In genomic region chrX:120262781-120263719, GRCh38 we compare ENCODE assay signal across 16 cellular contexts. TPM values are rescaled to one million over a fixed set of nuclear protein-coding genes. Genes with fewer than 3 reads are reported as not detected.
DNase-seq lines count a peak whose midpoint lies in the region; ATAC-seq and TF ChIP-seq lines count a peak whose summit lies in the region.
"Had no signal": no experiment of that assay in that cellular context is flagged by ENCODE, and none has a peak within 500 bp of the region (broad histone marks: within the 10 kb centered on the region; RNA-seq: fewer than 3 reads in every experiment).

No MANE protein-coding gene starts in this region.

- peak; percentile 8 for DNase-seq in DMS153 (lab: John Stamatoyannopoulos, UW)
- no peak for DNase-seq in DMS153 treated with DMSO at 0.1 percent for 48 hours (lab: John Stamatoyannopoulos, UW; ENCODE audit: unreplicated experiment)
- DNase-seq in NCI-H1092 (lab: John Stamatoyannopoulos, UW) = peak; percentile 28
- peak; percentile 11 for DNase-seq in WTC11 (ENCODE audit: low spot score)
- peak in 29 of 56 donors; percentile 0 to 41 (median 4) for DNase-seq in nucleus accumbens (lab: John Stamatoyannopoulos, UW)
- DNase-seq in activated CD4-positive, CD25-positive, alpha-beta regulatory T cell (lab: John Stamatoyannopoulos, UW) = no peak
- no peak for DNase-seq in SW 1271 (lab: John Stamatoyannopoulos, UW)
- DNase-seq in MG63 = no peak
- DNase-seq: 8988T, Caco-2, IMR-90, NCI-H1930, transverse colon had no signal

- no peak for TF ChIP-seq CTCF in WTC11 (IDR thresholded peaks at IDR 0.05)

- peak; percentile 77 for ATAC-seq in WTC11
- ATAC-seq: left lobe of liver had no signal

- peaks cover 2% of the 10 kb centered on the region for H3K27me3 Mint-ChIP-seq in WTC11 (ENCODE audit: low read depth)

- H3K36me3 Mint-ChIP-seq in WTC11 = no peaks in the 10 kb centered on the region

- peak overlapping the region; percentile 58; the same call in 1 of the 2 replicates for H3K27ac Mint-ChIP-seq in WTC11

- H3K36me3 ChIP-seq in MG63 = no peaks in the 10 kb centered on the region
- H3K36me3 ChIP-seq: ascending aorta, transverse colon had no signal

- no peaks in the 10 kb centered on the region for H3K27me3 ChIP-seq in MG63
- H3K27me3 ChIP-seq: ascending aorta, transverse colon had no signal

- H3K4me1 Mint-ChIP-seq in WTC11 = peaks cover 30% of the 10 kb centered on the region

- H3K9me3 ChIP-seq in MG63 = no peaks in the 10 kb centered on the region
- H3K9me3 ChIP-seq: ascending aorta, Caco-2, transverse colon had no signal

- H3K4me3 Mint-ChIP-seq in WTC11 = no peak overlapping the region

- CTCF ChIA-PET in WTC11 (lab: Charles Lee) = interaction anchor here (0.8 to 3.1 kb wide), 4 partner anchors 12 to 37 kb away, joined by 3 to 17 read pairs (median 4); partner anchors contain the start of gene ZBTB33

- POLR2A ChIA-PET in WTC11 (lab: Charles Lee) = no interaction called here

- no peak overlapping the region for H3K4me3 ChIP-seq in MG63
- H3K4me3 ChIP-seq: ascending aorta, smooth muscle cell, transverse colon had no signal

- no peaks in the 10 kb centered on the region for H3K9me3 Mint-ChIP-seq in WTC11

TF ChIP-seq in WTC11, 78 proteins besides CTCF, POLR2A, EP300 and RAD21:
- TF ChIP-seq, protein P1, sequence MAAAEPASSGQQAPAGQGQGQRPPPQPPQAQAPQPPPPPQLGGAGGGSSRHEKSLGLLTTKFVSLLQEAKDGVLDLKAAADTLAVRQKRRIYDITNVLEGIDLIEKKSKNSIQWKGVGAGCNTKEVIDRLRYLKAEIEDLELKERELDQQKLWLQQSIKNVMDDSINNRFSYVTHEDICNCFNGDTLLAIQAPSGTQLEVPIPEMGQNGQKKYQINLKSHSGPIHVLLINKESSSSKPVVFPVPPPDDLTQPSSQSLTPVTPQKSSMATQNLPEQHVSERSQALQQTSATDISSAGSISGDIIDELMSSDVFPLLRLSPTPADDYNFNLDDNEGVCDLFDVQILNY (CRISPR knock-in tag; IDR thresholded peaks at IDR 0.05) = no peak
- TF ChIP-seq ZNF138 (CRISPR knock-in tag; conservative IDR thresholded peaks at IDR 0.05) (no peak), RORB (CRISPR knock-in tag; IDR thresholded peaks at IDR 0.05) (no peak), CBFB (CRISPR knock-in tag; IDR thresholded peaks at IDR 0.05; ENCODE audit: low read depth) (no peak), TCF7 (CRISPR knock-in tag; IDR thresholded peaks at IDR 0.05; ENCODE audit: low read depth) (no peak), JUN (CRISPR knock-in tag; IDR thresholded peaks at IDR 0.05) (no peak), SP1 (CRISPR knock-in tag; conservative IDR thresholded peaks at IDR 0.05) (no peak), NFE2L1 (CRISPR knock-in tag; IDR thresholded peaks at IDR 0.05) (no peak), ZNF232 (CRISPR knock-in tag; IDR thresholded peaks at IDR 0.05) (no peak), IRF2 (CRISPR knock-in tag; IDR thresholded peaks at IDR 0.05; ENCODE audit: borderline replicate concordance, low read depth) (no peak)
- TF ChIP-seq, protein P2, sequence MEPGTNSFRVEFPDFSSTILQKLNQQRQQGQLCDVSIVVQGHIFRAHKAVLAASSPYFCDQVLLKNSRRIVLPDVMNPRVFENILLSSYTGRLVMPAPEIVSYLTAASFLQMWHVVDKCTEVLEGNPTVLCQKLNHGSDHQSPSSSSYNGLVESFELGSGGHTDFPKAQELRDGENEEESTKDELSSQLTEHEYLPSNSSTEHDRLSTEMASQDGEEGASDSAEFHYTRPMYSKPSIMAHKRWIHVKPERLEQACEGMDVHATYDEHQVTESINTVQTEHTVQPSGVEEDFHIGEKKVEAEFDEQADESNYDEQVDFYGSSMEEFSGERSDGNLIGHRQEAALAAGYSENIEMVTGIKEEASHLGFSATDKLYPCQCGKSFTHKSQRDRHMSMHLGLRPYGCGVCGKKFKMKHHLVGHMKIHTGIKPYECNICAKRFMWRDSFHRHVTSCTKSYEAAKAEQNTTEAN (CRISPR knock-in tag; IDR thresholded peaks at IDR 0.05) = no peak
- TF ChIP-seq, protein P3, sequence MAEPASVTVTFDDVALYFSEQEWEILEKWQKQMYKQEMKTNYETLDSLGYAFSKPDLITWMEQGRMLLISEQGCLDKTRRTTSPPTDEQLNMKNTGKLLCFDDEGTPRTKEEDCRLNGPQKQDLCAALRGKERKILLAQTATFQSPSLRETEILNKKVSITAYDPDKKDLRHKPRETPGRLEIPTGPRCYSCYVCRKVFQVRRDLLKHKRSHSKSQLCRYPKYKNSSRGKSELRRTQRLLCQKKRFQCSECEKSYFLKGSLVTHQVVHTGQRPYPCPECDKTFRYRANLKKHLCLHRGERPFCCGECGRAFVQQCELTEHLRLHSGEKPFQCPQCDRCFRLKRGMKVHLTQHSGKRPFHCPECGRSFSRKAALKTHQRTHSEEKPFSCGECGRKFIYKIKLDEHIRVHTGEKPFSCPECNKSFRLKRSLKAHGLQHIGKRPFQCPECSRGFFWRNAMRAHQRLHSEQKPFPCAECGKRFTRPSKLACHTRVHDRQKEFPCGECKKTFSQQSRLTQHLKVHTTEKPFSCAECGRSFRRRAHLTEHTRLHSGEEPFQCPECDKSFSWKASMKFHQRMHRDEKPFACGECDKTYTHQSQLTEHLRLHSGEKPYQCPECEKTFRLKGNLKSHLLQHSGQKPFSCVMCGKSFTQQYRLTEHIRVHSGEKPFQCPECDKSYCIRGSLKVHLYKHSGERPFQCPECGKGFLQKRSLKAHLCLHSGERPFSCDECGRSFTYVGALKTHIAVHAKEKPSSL (CRISPR knock-in tag; conservative IDR thresholded peaks at IDR 0.05) = no peak
- TF ChIP-seq, protein P4, sequence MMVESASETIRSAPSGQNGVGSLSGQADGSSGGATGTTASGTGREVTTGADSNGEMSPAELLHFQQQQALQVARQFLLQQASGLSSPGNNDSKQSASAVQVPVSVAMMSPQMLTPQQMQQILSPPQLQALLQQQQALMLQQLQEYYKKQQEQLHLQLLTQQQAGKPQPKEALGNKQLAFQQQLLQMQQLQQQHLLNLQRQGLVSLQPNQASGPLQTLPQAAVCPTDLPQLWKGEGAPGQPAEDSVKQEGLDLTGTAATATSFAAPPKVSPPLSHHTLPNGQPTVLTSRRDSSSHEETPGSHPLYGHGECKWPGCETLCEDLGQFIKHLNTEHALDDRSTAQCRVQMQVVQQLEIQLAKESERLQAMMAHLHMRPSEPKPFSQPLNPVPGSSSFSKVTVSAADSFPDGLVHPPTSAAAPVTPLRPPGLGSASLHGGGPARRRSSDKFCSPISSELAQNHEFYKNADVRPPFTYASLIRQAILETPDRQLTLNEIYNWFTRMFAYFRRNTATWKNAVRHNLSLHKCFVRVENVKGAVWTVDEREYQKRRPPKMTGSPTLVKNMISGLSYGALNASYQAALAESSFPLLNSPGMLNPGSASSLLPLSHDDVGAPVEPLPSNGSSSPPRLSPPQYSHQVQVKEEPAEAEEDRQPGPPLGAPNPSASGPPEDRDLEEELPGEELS (CRISPR knock-in tag; IDR thresholded peaks at IDR 0.05) = no peak

RNA-seq across cellular contexts. Expression of gene ZBTB33, which starts 12.4 kb away (rescaled TPM):
- total RNA-seq in WTC11 (2021) = 12.3 to 16.2 TPM (median 12.5 TPM) in 3 replicates
- 8.2 and 16.5 TPM in 2 replicates for total RNA-seq in MG63 (2014; rRNA removed; shearing (Covaris generic); ENCODE audit: low replicate concordance)

RNA-seq across cellular contexts. Expression of gene TMEM255A, which starts 48.2 kb away (rescaled TPM):
- 0.41 to 0.69 TPM (median 0.61 TPM) in 3 replicates for total RNA-seq in WTC11 (2021)
- not detected in 2 replicates for total RNA-seq in MG63 (2014; rRNA removed; shearing (Covaris generic); ENCODE audit: low replicate concordance)
- total RNA-seq: ascending aorta, IMR-90 had no signal

Comparison
In these comparisons a context has a peak if more than half of its experiments do, and no peak if none do; other contexts are left out.
1. DNase-seq: peak in DMS153 (single experiment), NCI-H1092 (single experiment), WTC11 (single experiment) and nucleus accumbens (29 of 56); none in DMS153 treated with DMSO at 0.1 percent for 48 hours (single experiment), activated CD4-positive, CD25-positive, alpha-beta regulatory T cell (0 of 4), SW 1271 (0 of 2) and MG63 (single experiment).